17 cellular contexts compared by ENCODE assay signal in genomic region chr22:48827228-48827810, GRCh38.
DNase-seq lines count a peak whose midpoint lies in the region; ATAC-seq and TF ChIP-seq lines count a peak whose summit lies in the region.
"Had no signal": no experiment of that assay in that cellular context is flagged by ENCODE, and none has a peak within 500 bp of the region (broad histone marks: within the 10 kb centered on the region; RNA-seq: fewer than 3 reads in every experiment).

No MANE protein-coding gene starts in this region.

- H3K9me3 ChIP-seq in breast epithelium (peaks cover 3 to 14% of the 10 kb centered on the region in 2 donors), mammary epithelial cell (replicated peaks; ENCODE audit: insufficient read depth, low read length) (peaks cover 41% of the 10 kb centered on the region), ectodermal cell (ENCODE audit: control insufficient read depth, low read length) (no peaks in the 10 kb centered on the region)
- H3K9me3 ChIP-seq: adrenal gland had no signal

- in situ Hi-C loops in mammary epithelial cell (cut with MboI; ENCODE audit: low sequenced_read_pairs in 2 of 2), result no loop called here

- H3K4me3 Mint-ChIP-seq in type B pancreatic cell, result peak overlapping the region; percentile 62
- no peak overlapping the region for H3K4me3 Mint-ChIP-seq in activated T-helper 1 cell treated with anti-CD3 and anti-CD28 coated beads, Interleukin-12 subunit alpha, Interleukin-12 subunit beta, Interleukin-2, Interleukin-4 antibody, amounts not matched to agents 30 ng/mL and 10 ng/mL and 1 ng/mL, durations not matched to agents 14 hours and 24 hours and 36 hours
- H3K4me3 Mint-ChIP-seq: activated CD4-positive, alpha-beta memory T cell treated with anti-CD3 and anti-CD28 coated beads for 36 hours; CD14-positive monocyte had no signal

- peaks cover 20% of the 10 kb centered on the region for H3K4me1 Mint-ChIP-seq in type B pancreatic cell (ENCODE audit: unreplicated experiment)
- no peaks in the 10 kb centered on the region for H3K4me1 Mint-ChIP-seq in activated T-helper 1 cell treated with anti-CD3 and anti-CD28 coated beads, Interleukin-12 subunit alpha, Interleukin-12 subunit beta, Interleukin-2, Interleukin-4 antibody, amounts not matched to agents 30 ng/mL and 10 ng/mL and 1 ng/mL, durations not matched to agents 14 hours and 24 hours and 36 hours (ENCODE audit: low read depth)
- H3K4me1 Mint-ChIP-seq: CD14-positive monocyte had no signal

- DNase-seq in breast epithelium (ENCODE audit: low spot score in 2 of 2) (peak; percentile 42 to 63), mammary epithelial cell (no peak), NCI-H510A treated with DMSO at 0.1 percent for 48 hours (lab: John Stamatoyannopoulos, UW) (peak; percentile 40), type B pancreatic cell (ENCODE audit: extremely low spot score, unreplicated experiment) (no peak), left colon (no peak)
- no peak for DNase-seq in activated T-helper 1 cell treated with anti-CD3 and anti-CD28 coated beads, Interleukin-12 subunit alpha, Interleukin-12 subunit beta, Interleukin-2, Interleukin-4 antibody, amounts not matched to agents 30 ng/mL and 10 ng/mL and 1 ng/mL, durations not matched to agents 14 hours and 24 hours and 36 hours (ENCODE audit: low spot score)
- DNase-seq: activated CD4-positive, alpha-beta memory T cell treated with anti-CD3 and anti-CD28 coated beads for 36 hours; adrenal gland; NCI-H446 treated with DMSO at 0.1 percent for 48 hours; upper lobe of left lung had no signal

- intact Hi-C loops in breast epithelium (cut with DNase I; ENCODE audit: low total_unique reads) (no loop called here), mammary epithelial cell (cut with micrococcal nuclease) (no loop called here), left colon (cut with DNase I, micrococcal nuclease) (no loop called here)
- intact Hi-C loops in activated T-helper 1 cell treated with anti-CD3 and anti-CD28 coated beads, Interleukin-12 subunit alpha, Interleukin-12 subunit beta, Interleukin-2, Interleukin-4 antibody, amounts not matched to agents 30 ng/mL and 10 ng/mL and 1 ng/mL, durations not matched to agents 14 hours and 24 hours and 36 hours (cut with micrococcal nuclease), result no loop called here

- CTCF ChIA-PET in mammary epithelial cell (lab: Charles Lee; ENCODE audit: low non-redundant PET), result no interaction called here

- no peak overlapping the region for H3K9ac ChIP-seq in mammary epithelial cell (ENCODE audit: insufficient read depth, low read length)
- H3K9ac ChIP-seq: parathyroid adenoma had no signal

- dilution Hi-C loops in mammary epithelial cell (cut with HindIII; ENCODE audit: low sequenced_read_pairs), result no loop called here

- H3K36me3 Mint-ChIP-seq in type B pancreatic cell, result no peaks in the 10 kb centered on the region
- H3K36me3 Mint-ChIP-seq in activated T-helper 1 cell treated with anti-CD3 and anti-CD28 coated beads, Interleukin-12 subunit alpha, Interleukin-12 subunit beta, Interleukin-2, Interleukin-4 antibody, amounts not matched to agents 30 ng/mL and 10 ng/mL and 1 ng/mL, durations not matched to agents 14 hours and 24 hours and 36 hours (ENCODE audit: low read depth), result no peaks in the 10 kb centered on the region
- H3K36me3 Mint-ChIP-seq: activated CD4-positive, alpha-beta memory T cell treated with anti-CD3 and anti-CD28 coated beads for 36 hours; CD14-positive monocyte had no signal

- H3K9me3 Mint-ChIP-seq in type B pancreatic cell, result peaks cover 5% of the 10 kb centered on the region
- H3K9me3 Mint-ChIP-seq in activated T-helper 1 cell treated with anti-CD3 and anti-CD28 coated beads, Interleukin-12 subunit alpha, Interleukin-12 subunit beta, Interleukin-2, Interleukin-4 antibody, amounts not matched to agents 30 ng/mL and 10 ng/mL and 1 ng/mL, durations not matched to agents 14 hours and 24 hours and 36 hours, result peaks cover 5% of the 10 kb centered on the region
- H3K9me3 Mint-ChIP-seq: activated CD4-positive, alpha-beta memory T cell treated with anti-CD3 and anti-CD28 coated beads for 36 hours had no signal

- no peaks in the 10 kb centered on the region for H3K79me2 ChIP-seq in mammary epithelial cell (ENCODE audit: insufficient read depth, low read length)
- H3K79me2 ChIP-seq: parathyroid adenoma had no signal

- TF ChIP-seq CTCF in breast epithelium (IDR thresholded peaks at IDR 0.05) (no peak), mammary epithelial cell (conservative IDR thresholded peaks at IDR 0.05 in 1 of 2, IDR thresholded peaks at IDR 0.05 in 1 of 2; ENCODE audit: extremely low read depth in 1 of 2, insufficient read depth in 1 of 2, low read depth in 1 of 2, low read length in 2 of 2) (no peak), type B pancreatic cell (conservative IDR thresholded peaks at IDR 0.05) (no peak)

- whole genome bisulfite sequencing in mammary epithelial cell (ENCODE audit: low coverage, missing lambda C conversion rate), result 8% methylated on average over 16 of the region's 18 CpGs
- 77 to 81% methylated on average over 18 of the region's 18 CpGs for WGBS in ectodermal cell, 2 experiments

- no TSS peak for BruUV-seq in mammary epithelial cell (replicated peaks; lab: Mats Ljungman, UMichigan)

- H3K36me3 ChIP-seq in breast epithelium, result no peaks in the 10 kb centered on the region
- no peaks in the 10 kb centered on the region for H3K36me3 ChIP-seq in mammary epithelial cell (ENCODE audit: insufficient read depth, low read length)
- no peaks in the 10 kb centered on the region for H3K36me3 ChIP-seq in ectodermal cell (ENCODE audit: control insufficient read depth, insufficient read depth, low read length)
- H3K36me3 ChIP-seq: adrenal gland, upper lobe of left lung had no signal

- no peak overlapping the region for H3K4me2 ChIP-seq in mammary epithelial cell (ENCODE audit: insufficient read depth, low read depth, low read length)
- H3K4me2 ChIP-seq: smooth muscle cell had no signal

- TF ChIP-seq POLR2A in breast epithelium (IDR thresholded peaks at IDR 0.05), result no peak

- H3K27ac ChIP-seq in breast epithelium (peak overlapping the region in 1 of 2 donors; percentile 65), mammary epithelial cell (ENCODE audit: insufficient read depth, low read depth, low read length) (no peak overlapping the region), ectodermal cell (ENCODE audit: insufficient read depth, low read depth, low read length, poor library complexity, severe bottlenecking) (peak overlapping the region; percentile 60)
- H3K27ac ChIP-seq: adrenal gland, epithelial cell of prostate, parathyroid adenoma, upper lobe of left lung had no signal

- no peaks in the 10 kb centered on the region for H4K20me1 ChIP-seq in mammary epithelial cell (ENCODE audit: insufficient read depth, low read length)

- H3K27me3 Mint-ChIP-seq in type B pancreatic cell, result peaks cover 23% of the 10 kb centered on the region
- no peaks in the 10 kb centered on the region for H3K27me3 Mint-ChIP-seq in activated T-helper 1 cell treated with anti-CD3 and anti-CD28 coated beads, Interleukin-12 subunit alpha, Interleukin-12 subunit beta, Interleukin-2, Interleukin-4 antibody, amounts not matched to agents 30 ng/mL and 10 ng/mL and 1 ng/mL, durations not matched to agents 14 hours and 24 hours and 36 hours (ENCODE audit: insufficient read depth)

- H3K4me1 ChIP-seq in breast epithelium, result no peaks in the 10 kb centered on the region
- H3K4me1 ChIP-seq in mammary epithelial cell (ENCODE audit: insufficient read depth, low read length), result no peaks in the 10 kb centered on the region
- H3K4me1 ChIP-seq in ectodermal cell (ENCODE audit: control insufficient read depth, insufficient read depth, low read length), result no peaks in the 10 kb centered on the region
- H3K4me1 ChIP-seq: adrenal gland, parathyroid adenoma, upper lobe of left lung had no signal

- no peak overlapping the region for H3K27ac Mint-ChIP-seq in type B pancreatic cell
- no peak overlapping the region for H3K27ac Mint-ChIP-seq in activated T-helper 1 cell treated with anti-CD3 and anti-CD28 coated beads, Interleukin-12 subunit alpha, Interleukin-12 subunit beta, Interleukin-2, Interleukin-4 antibody, amounts not matched to agents 30 ng/mL and 10 ng/mL and 1 ng/mL, durations not matched to agents 14 hours and 24 hours and 36 hours
- H3K27ac Mint-ChIP-seq: activated CD4-positive, alpha-beta memory T cell treated with anti-CD3 and anti-CD28 coated beads for 36 hours; CD14-positive monocyte had no signal

- ATAC-seq in left colon, result no peak
- ATAC-seq in GM18868 (IDR thresholded peaks at IDR 0.05; ENCODE audit: unreplicated experiment), result no peak
- ATAC-seq: SK-N-SH treated with all-trans-retinoic acid at 6 μM for 48 hours had no signal

- H3K4me3 ChIP-seq in breast epithelium, result no peak overlapping the region
- H3K4me3 ChIP-seq in mammary epithelial cell (replicated peaks in 1 of 3; ENCODE audit: insufficient read depth in 1 of 3, low read depth in 2 of 3, low read length in 3 of 3), result no peak overlapping the region
- H3K4me3 ChIP-seq in ectodermal cell (ENCODE audit: insufficient read depth, low read depth, low read length), result no peak overlapping the region
- H3K4me3 ChIP-seq: adrenal gland, smooth muscle cell, upper lobe of left lung had no signal

- H2AFZ ChIP-seq in mammary epithelial cell (ENCODE audit: low read depth, low read length), result no peak overlapping the region
- H2AFZ ChIP-seq: parathyroid adenoma had no signal

- H3K27me3 ChIP-seq in breast epithelium (peaks cover 0 to 13% of the 10 kb centered on the region in 2 donors), mammary epithelial cell (ENCODE audit: insufficient read depth, low read length) (no peaks in the 10 kb centered on the region), ectodermal cell (ENCODE audit: control insufficient read depth, insufficient read depth, low read length, poor library complexity, severe bottlenecking) (no peaks in the 10 kb centered on the region)
- H3K27me3 ChIP-seq: adrenal gland, upper lobe of left lung had no signal

Comparison
In these comparisons a context has a peak if more than half of its experiments do, and no peak if none do; other contexts are left out.
1. DNase-seq: peak in breast epithelium (2 of 2) and NCI-H510A treated with DMSO at 0.1 percent for 48 hours (single experiment); none in mammary epithelial cell (single experiment), type B pancreatic cell (single experiment), left colon (0 of 2) and activated T-helper 1 cell treated with anti-CD3 and anti-CD28 coated beads, Interleukin-12 subunit alpha, Interleukin-12 subunit beta, Interleukin-2, Interleukin-4 antibody, amounts not matched to agents 30 ng/mL and 10 ng/mL and 1 ng/mL, durations not matched to agents 14 hours and 24 hours and 36 hours (single experiment).